27 cellular contexts compared by ENCODE assay signal in the genomic region with DNA sequence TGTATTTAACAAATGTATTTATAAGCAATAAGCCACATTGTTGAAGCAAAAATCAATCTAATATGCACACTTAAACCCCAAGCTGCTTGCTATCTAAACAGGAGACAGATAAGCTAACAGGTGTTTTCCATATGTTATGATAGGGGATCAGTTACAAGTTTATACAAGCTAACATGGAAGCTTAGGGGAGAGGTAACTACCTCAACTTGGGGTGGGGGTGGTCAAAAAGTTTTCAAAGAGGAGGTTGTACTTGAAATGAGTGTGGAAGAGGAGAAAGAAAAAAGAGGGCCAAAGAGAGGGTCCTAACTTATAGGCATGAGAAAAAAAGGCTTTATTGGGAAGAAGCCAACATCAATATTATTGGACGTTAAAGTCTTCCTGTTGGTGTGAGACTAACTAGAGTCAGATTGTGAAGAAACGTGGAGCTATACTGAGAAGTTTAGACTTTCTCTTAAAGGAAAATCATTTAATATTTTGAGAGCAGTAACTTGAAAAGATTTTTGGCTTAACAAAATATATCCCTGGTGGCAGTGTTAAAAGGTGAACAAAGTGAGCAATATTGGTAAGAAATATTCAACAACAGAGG.
"Had no signal": no experiment of that assay in that cellular context is flagged by ENCODE, and none has a peak within 500 bp of the region (broad histone marks: within the 10 kb centered on the region; RNA-seq: fewer than 3 reads in every experiment).

No MANE protein-coding gene starts in this region.

- H3K36me3 Mint-ChIP-seq: activated CD4-positive, alpha-beta memory T cell treated with anti-CD3 and anti-CD28 coated beads for 36 hours; activated naive CD4-positive, alpha-beta T cell treated with anti-CD3 and anti-CD28 coated beads, Interleukin-2, amount 50 U/mL, for 72 hours; brain; T-cell had no signal

- H3K9me3 Mint-ChIP-seq: activated CD4-positive, alpha-beta memory T cell treated with anti-CD3 and anti-CD28 coated beads for 36 hours; activated CD4-positive, alpha-beta T cell treated with anti-CD3 and anti-CD28 coated beads, Interleukin-2, amount 10 ng/mL, durations not matched to agents 7 days and 5 days; activated naive CD8-positive, alpha-beta T cell treated with anti-CD3 and anti-CD28 coated beads, Interleukin-2, amount 50 U/mL, for 24 hours; activated T-cell treated with anti-CD3 and anti-CD28 coated beads, Interleukin-2, amount 50 U/mL, for 4 hours; brain had no signal

- H3K27ac Mint-ChIP-seq: activated CD4-positive, alpha-beta memory T cell treated with anti-CD3 and anti-CD28 coated beads for 36 hours; activated CD4-positive, alpha-beta T cell treated with anti-CD3 and anti-CD28 coated beads, Interleukin-2, amount 10 ng/mL, durations not matched to agents 7 days and 5 days; activated naive CD4-positive, alpha-beta T cell treated with anti-CD3 and anti-CD28 coated beads, Interleukin-2, amount 50 U/mL, for 72 hours; activated naive CD8-positive, alpha-beta T cell treated with anti-CD3 and anti-CD28 coated beads, Interleukin-2, amount 50 U/mL, for 24 hours; brain; T-cell had no signal

- H3K36me3 ChIP-seq: ascending aorta had no signal

- H3K27me3 ChIP-seq: ascending aorta had no signal

- H3K27ac ChIP-seq: ascending aorta, VCaP had no signal

- H3K4me1 Mint-ChIP-seq: activated CD4-positive, alpha-beta T cell treated with anti-CD3 and anti-CD28 coated beads, Interleukin-2, amount 10 ng/mL, durations not matched to agents 7 days and 5 days; activated naive CD8-positive, alpha-beta T cell treated with anti-CD3 and anti-CD28 coated beads, Interleukin-2, amount 50 U/mL, for 24 hours; T-cell had no signal

- H3K27me3 Mint-ChIP-seq: activated CD4-positive, alpha-beta memory T cell treated with anti-CD3 and anti-CD28 coated beads for 36 hours; activated CD4-positive, alpha-beta T cell treated with anti-CD3 and anti-CD28 coated beads, Interleukin-2, amount 10 ng/mL, durations not matched to agents 7 days and 5 days; activated naive CD8-positive, alpha-beta T cell treated with anti-CD3 and anti-CD28 coated beads, Interleukin-2, amount 50 U/mL, for 24 hours; brain; T-cell had no signal

- H3K4me3 Mint-ChIP-seq: activated CD4-positive, alpha-beta memory T cell treated with anti-CD3 and anti-CD28 coated beads for 36 hours; activated CD4-positive, alpha-beta T cell treated with anti-CD3 and anti-CD28 coated beads, Interleukin-2, amount 10 ng/mL, durations not matched to agents 7 days and 5 days; activated naive CD8-positive, alpha-beta T cell treated with anti-CD3 and anti-CD28 coated beads, Interleukin-2, amount 50 U/mL, for 24 hours; activated T-cell treated with anti-CD3 and anti-CD28 coated beads, Interleukin-2, amount 50 U/mL, for 4 hours; brain; T-cell had no signal

- H3K9me3 ChIP-seq: ascending aorta had no signal

- DNase-seq: activated CD4-positive, alpha-beta memory T cell treated with anti-CD3 and anti-CD28 coated beads for 36 hours; activated CD4-positive, alpha-beta T cell treated with anti-CD3 and anti-CD28 coated beads, Interleukin-2, amount 10 ng/mL, durations not matched to agents 7 days and 5 days; activated CD4-positive, CD25-positive, alpha-beta regulatory T cell; activated CD8-positive, alpha-beta memory T cell treated with anti-CD3 and anti-CD28 coated beads for 24 hours; activated effector memory CD4-positive, alpha-beta T cell treated with anti-CD3 and anti-CD28 coated beads, Interleukin-2, amount 50 U/mL, for 16 hours; activated naive CD4-positive, alpha-beta T cell treated with Interleukin-2 at 50 U/mL for 16 hours; activated naive CD8-positive, alpha-beta T cell treated with anti-CD3 and anti-CD28 coated beads, Interleukin-2, amount 50 U/mL, for 24 hours; activated T-cell treated with anti-CD3 and anti-CD28 coated beads, Interleukin-2, amount 50 U/mL, for 4 hours; amniotic stem cell; IMR-90; Kasumi-1; KBM-7; NCI-H1105 treated with DMSO at 0.1 percent for 48 hours; NCI-H1436 treated with DMSO at 0.1 percent for 48 hours; NCI-H187; NCI-H2081; NCI-H226; NCI-H526 treated with DMSO at 0.1 percent for 48 hours; PC-3; SHP77; T-cell; T-helper 2 cell; T1000 had no signal

- H3K4me3 ChIP-seq: ascending aorta had no signal
